ENCODE assay signal across 8 cellular contexts in the genomic region with DNA sequence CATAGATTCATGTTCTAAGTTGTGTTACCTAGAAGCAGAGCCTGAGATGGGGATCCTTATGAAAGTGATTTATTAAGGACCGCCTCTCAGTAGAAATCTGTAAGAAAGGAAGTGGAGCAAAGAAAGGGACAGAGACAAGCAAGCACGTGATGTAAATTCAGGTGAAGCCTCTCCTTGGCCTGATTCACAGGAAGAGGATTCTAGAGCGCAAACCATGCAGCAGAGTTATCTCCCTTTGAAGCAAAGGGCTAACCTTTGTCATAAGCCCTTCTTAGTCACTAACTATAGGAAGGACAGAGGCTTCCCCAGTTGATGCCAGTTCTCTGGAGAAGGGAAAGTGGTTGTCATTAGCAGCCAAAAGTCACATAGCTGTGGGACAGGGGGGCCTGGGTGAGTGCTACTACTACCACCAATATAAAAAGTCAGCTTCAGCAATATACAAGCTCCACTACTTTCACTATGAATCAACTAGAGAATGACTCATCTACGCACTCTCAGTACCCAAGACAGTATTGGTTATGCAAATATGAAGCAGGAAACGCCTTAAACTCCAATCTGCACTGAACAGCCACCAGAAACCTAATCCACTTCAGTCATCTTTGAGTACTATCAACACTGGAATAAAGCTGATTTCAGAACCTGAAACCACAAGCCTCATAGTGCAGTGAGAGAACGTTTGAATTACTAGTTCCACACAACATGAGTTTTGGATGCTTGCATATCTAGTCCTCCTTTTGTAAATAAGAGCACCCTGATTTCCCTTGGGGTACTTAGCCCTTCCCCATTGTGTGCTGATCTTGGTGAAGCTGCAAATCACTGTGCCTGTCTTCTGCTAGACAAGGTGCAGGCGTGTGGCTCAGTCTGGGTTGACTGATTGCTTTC.
DNase-seq lines count a peak whose midpoint lies in the region; ATAC-seq, FAIRE-seq and TF ChIP-seq lines count a peak whose summit lies in the region.

No MANE protein-coding gene starts in this region.

- H3K36me3 ChIP-seq in adipocyte (ENCODE audit: control insufficient read depth, insufficient read depth, low read length, severe bottlenecking) (no peaks in the 10 kb centered on the region), gastroesophageal sphincter (no peaks in the 10 kb centered on the region)

- peak; percentile 95 for FAIRE-seq in GM18507 (lab: Jason Lieb, UNC)

- DNase-seq in AG08395 (ENCODE audit: low spot score) (peak; percentile 81), GM18507 (ENCODE audit: extremely low spot score, insufficient read length, low read depth) (peak; percentile 60), NCI-H2029 treated with DMSO at 0.1 percent for 48 hours (lab: John Stamatoyannopoulos, UW) (peak; percentile 95), adipocyte (ENCODE audit: low read depth) (peak; percentile 80), neural crest cell (ENCODE audit: low read depth, low spot score) (no peak), SKM-1 (lab: John Stamatoyannopoulos, UW; ENCODE audit: unreplicated experiment) (no peak)

- TF ChIP-seq CTCF in neural crest cell (conservative IDR thresholded peaks at IDR 0.05) (no peak), gastroesophageal sphincter (IDR thresholded peaks at IDR 0.05) (no peak)

- WGBS in gastroesophageal sphincter (ENCODE audit: low coverage in 1 of 2), 2 donors, result 86 to 88% methylated on average over 5 to 7 of the region's 7 CpGs

- H3K4me1 Mint-ChIP-seq in neural crest cell, result peaks cover 57% of the 10 kb centered on the region

- peaks cover 2% of the 10 kb centered on the region for H3K36me3 Mint-ChIP-seq in neural crest cell (ENCODE audit: low read depth)

- no peak for TF ChIP-seq POLR2A in gastroesophageal sphincter (IDR thresholded peaks at IDR 0.05)

- no peak overlapping the region for H3K27ac ChIP-seq in gastroesophageal sphincter

- no peak for TF ChIP-seq EP300 in gastroesophageal sphincter (IDR thresholded peaks at IDR 0.05)

- H3K27me3 Mint-ChIP-seq in neural crest cell (ENCODE audit: low read depth), result no peaks in the 10 kb centered on the region

- no peak overlapping the region for H3K9ac ChIP-seq in adipocyte (ENCODE audit: low read length)

- H3K27me3 ChIP-seq in adipocyte (replicated peaks; ENCODE audit: control insufficient read depth, insufficient read depth, low read length) (no peaks in the 10 kb centered on the region), gastroesophageal sphincter (no peaks in the 10 kb centered on the region)

- H3K4me1 ChIP-seq in adipocyte (ENCODE audit: control insufficient read depth, insufficient read depth, low read length) (no peaks in the 10 kb centered on the region), gastroesophageal sphincter (no peaks in the 10 kb centered on the region)

- peak overlapping the region; percentile 69 for H3K27ac Mint-ChIP-seq in neural crest cell (ENCODE audit: unreplicated experiment)

- H3K9me3 ChIP-seq in adipocyte (ENCODE audit: control insufficient read depth, low read length), result peaks cover 3% of the 10 kb centered on the region
- peaks cover 0 to 14% (median 0%) of the 10 kb centered on the region in 3 donors for H3K9me3 ChIP-seq in gastroesophageal sphincter

- ATAC-seq in HG02798 (IDR thresholded peaks at IDR 0.05; ENCODE audit: poor library complexity, unreplicated experiment) (peak; percentile 99), gastroesophageal sphincter (no peak)

- H3K9me3 Mint-ChIP-seq in neural crest cell, result peaks cover 3% of the 10 kb centered on the region

- H3K4me3 ChIP-seq in adipocyte (ENCODE audit: low read length) (no peak overlapping the region), gastroesophageal sphincter (no peak overlapping the region)

- no peak overlapping the region for H3K4me3 Mint-ChIP-seq in neural crest cell

Comparison
In these comparisons a context has a peak if more than half of its experiments do, and no peak if none do; other contexts are left out.
1. DNase-seq: peak in AG08395 (single experiment), GM18507 (single experiment), NCI-H2029 treated with DMSO at 0.1 percent for 48 hours (single experiment) and adipocyte (single experiment); none in neural crest cell (single experiment) and SKM-1 (single experiment).